29 cellular contexts compared by ENCODE assay signal in the genomic region with DNA sequence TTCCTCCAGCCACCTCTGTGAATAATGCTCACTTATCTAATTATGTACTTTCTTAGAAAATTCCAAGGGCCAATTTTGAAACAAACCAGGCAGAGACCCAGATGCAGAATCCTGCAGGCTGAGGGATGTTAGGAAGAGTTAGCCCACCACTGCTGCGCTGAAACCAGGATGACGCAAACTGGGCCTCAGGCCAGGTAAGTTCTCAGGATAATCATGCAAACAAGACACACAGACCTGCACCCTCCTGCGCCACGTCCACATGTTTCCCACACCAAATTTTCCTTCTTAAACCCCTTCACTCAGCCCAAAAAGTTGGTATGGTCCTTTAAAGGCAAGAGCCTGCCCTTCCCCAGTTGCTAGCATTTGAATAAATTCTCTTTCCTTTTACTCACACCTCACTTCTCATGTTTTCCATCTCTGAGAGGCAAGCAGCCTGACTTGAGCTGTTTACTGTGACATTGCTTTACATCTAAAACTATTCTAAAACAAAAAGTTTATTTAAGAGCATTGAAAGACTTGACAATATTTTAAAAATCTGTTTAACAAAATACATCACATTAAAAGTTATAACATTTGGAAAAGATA.
"Had no signal": no experiment of that assay in that cellular context is flagged by ENCODE, and none has a peak within 500 bp of the region (broad histone marks: within the 10 kb centered on the region; RNA-seq: fewer than 3 reads in every experiment).

No MANE protein-coding gene starts in this region.

- H3K27ac ChIP-seq: brain microvascular endothelial cell, cardiac muscle cell, Peyer's patch, RWPE1 had no signal

- H3K27me3 ChIP-seq: brain microvascular endothelial cell, Peyer's patch had no signal

- H3K9me3 ChIP-seq: Peyer's patch had no signal

- H3K9me3 Mint-ChIP-seq: activated CD4-positive, alpha-beta memory T cell treated with anti-CD3 and anti-CD28 coated beads, Interleukin-2, amount 10 ng/mL, durations not matched to agents 7 days and 5 days had no signal

- H3K27me3 Mint-ChIP-seq: activated CD4-positive, alpha-beta memory T cell treated with anti-CD3 and anti-CD28 coated beads, Interleukin-2, amount 10 ng/mL, durations not matched to agents 7 days and 5 days; activated CD4-positive, alpha-beta T cell treated with anti-CD3 and anti-CD28 coated beads, Interleukin-2, amount 10 ng/mL, durations not matched to agents 7 days and 5 days; activated naive CD8-positive, alpha-beta T cell; activated T-helper 17 cell treated with anti-CD3 and anti-CD28 coated beads, Interleukin-2, amount 50 U/mL, for 72 hours; T-cell had no signal

- H3K4me3 ChIP-seq: cardiac muscle cell, K562, Peyer's patch had no signal

- DNase-seq: activated CD4-positive, alpha-beta memory T cell treated with anti-CD3 and anti-CD28 coated beads, Interleukin-2, amount 10 ng/mL, durations not matched to agents 7 days and 5 days; activated CD4-positive, alpha-beta T cell treated with anti-CD3 and anti-CD28 coated beads, Interleukin-2, amount 10 ng/mL, durations not matched to agents 7 days and 5 days; activated CD4-positive, CD25-positive, alpha-beta regulatory T cell; activated gamma-delta T cell; activated naive CD4-positive, alpha-beta T cell treated with anti-CD3 and anti-CD28 coated beads for 36 hours; activated T-cell treated with anti-CD3 and anti-CD28 coated beads for 4 hours; activated T-cell treated with anti-CD3 and anti-CD28 coated beads, Interleukin-2, amount 50 U/mL, for 48 hours; amygdala; brain microvascular endothelial cell; Karpas-422; MM.1S; NCI-H1105; NCI-H1436 treated with DMSO at 0.1 percent for 48 hours; NCI-H1930; NCI-H2171; NCI-H2227 treated with DMSO at 0.1 percent for 48 hours; NCI-H446 treated with DMSO at 0.1 percent for 48 hours; NCI-H524 treated with DMSO at 0.1 percent for 48 hours; NCI-H774; Peyer's patch; Right ventricle myocardium superior; T-cell; T-helper 2 cell; T1000 had no signal

- ATAC-seq: activated T-helper 17 cell treated with anti-CD3 and anti-CD28 coated beads, Interleukin-2, amount 50 U/mL, for 72 hours; K562; T-cell had no signal

- H3K36me3 Mint-ChIP-seq: activated naive CD8-positive, alpha-beta T cell; T-cell had no signal

- H3K4me3 Mint-ChIP-seq: activated CD4-positive, alpha-beta memory T cell treated with anti-CD3 and anti-CD28 coated beads, Interleukin-2, amount 10 ng/mL, durations not matched to agents 7 days and 5 days; activated CD4-positive, alpha-beta T cell treated with anti-CD3 and anti-CD28 coated beads, Interleukin-2, amount 10 ng/mL, durations not matched to agents 7 days and 5 days; activated naive CD4-positive, alpha-beta T cell treated with anti-CD3 and anti-CD28 coated beads for 36 hours; activated naive CD8-positive, alpha-beta T cell; activated T-helper 17 cell treated with anti-CD3 and anti-CD28 coated beads, Interleukin-2, amount 50 U/mL, for 72 hours; T-cell had no signal

- H3K36me3 ChIP-seq: brain microvascular endothelial cell, cardiac muscle cell, Peyer's patch had no signal

- H3K4me1 ChIP-seq: Peyer's patch had no signal

- H3K27ac Mint-ChIP-seq: activated CD4-positive, alpha-beta memory T cell treated with anti-CD3 and anti-CD28 coated beads, Interleukin-2, amount 10 ng/mL, durations not matched to agents 7 days and 5 days; activated CD4-positive, alpha-beta T cell treated with anti-CD3 and anti-CD28 coated beads, Interleukin-2, amount 10 ng/mL, durations not matched to agents 7 days and 5 days; activated naive CD4-positive, alpha-beta T cell treated with anti-CD3 and anti-CD28 coated beads for 36 hours; activated naive CD8-positive, alpha-beta T cell; activated T-helper 17 cell treated with anti-CD3 and anti-CD28 coated beads, Interleukin-2, amount 50 U/mL, for 72 hours; T-cell had no signal

- H3K4me1 Mint-ChIP-seq: activated CD4-positive, alpha-beta memory T cell treated with anti-CD3 and anti-CD28 coated beads, Interleukin-2, amount 10 ng/mL, durations not matched to agents 7 days and 5 days; activated CD4-positive, alpha-beta T cell treated with anti-CD3 and anti-CD28 coated beads, Interleukin-2, amount 10 ng/mL, durations not matched to agents 7 days and 5 days; activated T-helper 17 cell treated with anti-CD3 and anti-CD28 coated beads, Interleukin-2, amount 50 U/mL, for 72 hours; T-cell had no signal
